In the genomic region with DNA sequence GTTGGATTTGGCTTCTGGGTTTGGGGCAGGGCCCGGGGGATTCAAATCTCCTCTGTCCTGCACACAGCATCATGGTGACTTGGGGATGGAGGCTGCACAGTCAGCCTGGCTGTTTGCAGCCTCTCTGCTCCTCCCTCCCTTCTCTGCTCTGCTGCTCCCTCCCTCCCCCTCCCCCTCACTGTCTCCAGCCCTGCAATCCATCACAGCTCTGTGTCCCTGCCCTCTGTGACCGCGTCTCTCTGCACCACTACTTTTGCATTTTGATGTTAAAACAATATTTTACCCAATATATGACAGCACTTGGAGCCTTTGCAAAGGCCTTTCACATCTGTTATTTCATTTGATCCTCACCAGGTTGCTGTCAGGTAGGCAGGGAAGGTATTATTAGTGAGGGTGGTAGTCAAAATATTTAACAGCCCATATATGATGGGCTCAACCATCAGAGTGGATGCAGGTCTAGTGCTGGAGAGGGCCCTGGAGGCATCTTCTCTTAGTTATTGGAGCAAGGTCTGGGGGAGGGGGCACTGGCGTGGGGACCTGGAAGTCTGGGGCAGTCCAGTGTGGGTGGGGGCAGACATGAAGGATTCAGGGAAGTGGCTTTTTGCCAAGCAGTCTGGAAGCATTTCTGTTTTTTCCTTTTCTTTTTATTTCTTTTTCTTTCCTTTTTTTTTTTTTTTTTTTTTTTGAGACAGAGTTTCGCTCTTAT, we compare ENCODE assay signal across 20 cellular contexts. TPM values are rescaled to one million over a fixed set of nuclear protein-coding genes. Genes with fewer than 3 reads are reported as not detected.
DNase-seq lines count a peak whose midpoint lies in the region; TF ChIP-seq lines count a peak whose summit lies in the region.
"Had no signal": no experiment of that assay in that cellular context is flagged by ENCODE, and none has a peak within 500 bp of the region (broad histone marks: within the 10 kb centered on the region; RNA-seq: fewer than 3 reads in every experiment).

No MANE protein-coding gene starts in this region.

- H2AFZ ChIP-seq in SK-N-SH (ENCODE audit: low read depth): no peak overlapping the region

- H3K36me3 ChIP-seq in BLaER1 treated with 17β-estradiol and CSF1 and Interleukin-3, amounts not matched to agents 10 nM and 100 nM: no peaks in the 10 kb centered on the region
- H3K36me3 ChIP-seq in HEK293 (ENCODE audit: control insufficient read depth in 2 of 2, insufficient read depth in 1 of 2, low read length in 2 of 2) (no peaks in the 10 kb centered on the region), SK-N-SH (replicated peaks in 1 of 2; ENCODE audit: control insufficient read depth in 1 of 2, insufficient read depth in 2 of 2, low read length in 1 of 2) (no peaks in the 10 kb centered on the region)
- H3K36me3 ChIP-seq: colonic mucosa, lower lobe of right lung, prostate gland had no signal

- H3K27me3 ChIP-seq in BLaER1 treated with 17β-estradiol and CSF1 and Interleukin-3, amounts not matched to agents 10 nM and 100 nM: no peaks in the 10 kb centered on the region
- no peaks in the 10 kb centered on the region; the same call in 1 of the 2 replicates for H3K27me3 ChIP-seq in SK-N-SH (ENCODE audit: insufficient read depth)
- H3K27me3 ChIP-seq: colonic mucosa had no signal

- H3K4me1 ChIP-seq in BLaER1 treated with 17β-estradiol and CSF1 and Interleukin-3, amounts not matched to agents 10 nM and 100 nM: peaks cover 14 to 28% (median 22%) of the 10 kb centered on the region in 10 experiments; a peak in 19 of 20 replicates
- H3K4me1 ChIP-seq in HEK293 (ENCODE audit: control insufficient read depth, insufficient read depth, low read length) (no peaks in the 10 kb centered on the region), SK-N-SH (ENCODE audit: control insufficient read depth in 1 of 2, insufficient read depth in 2 of 2, low read depth in 1 of 2, low read length in 1 of 2) (peaks cover 0 to 8% of the 10 kb centered on the region in 2 experiments; a peak in 1 of 4 replicates)
- H3K4me1 ChIP-seq: lower lobe of right lung, prostate gland had no signal

- POLR2A ChIA-PET in HEK293 (lab: Yijun Ruan, JAX): no interaction called here
- POLR2A ChIA-PET in SK-N-SH (lab: Yijun Ruan, JAX): no interaction called here

- WGBS in SK-N-SH (ENCODE audit: low lambda C conversion rate): 59% methylated on average over 4 of the region's 5 CpGs

- no peaks in the 10 kb centered on the region for H4K20me1 ChIP-seq in BLaER1 treated with 17β-estradiol and CSF1 and Interleukin-3, amounts not matched to agents 10 nM and 100 nM
- no peaks in the 10 kb centered on the region for H4K20me1 ChIP-seq in SK-N-SH (ENCODE audit: insufficient read depth)

- peak overlapping the region in 1 of 11 experiments; percentile 18; a peak in 1 of 22 replicates for H3K9ac ChIP-seq in BLaER1 treated with 17β-estradiol and CSF1 and Interleukin-3, amounts not matched to agents 10 nM and 100 nM
- H3K9ac ChIP-seq in SK-N-SH: no peak overlapping the region

- TF ChIP-seq CTCF in HEK293 (tag by site-specific recombination; IDR thresholded peaks at IDR 0.05) (no peak), SK-N-SH (IDR thresholded peaks at IDR 0.05) (no peak), foreskin fibroblast (IDR thresholded peaks at IDR 0.05; ENCODE audit: low read depth, low read length) (no peak), GM13977 (IDR thresholded peaks at IDR 0.05; ENCODE audit: extremely low read depth, insufficient read depth, missing control alignments) (no peak)

- H3K4me2 ChIP-seq in BLaER1 treated with 17β-estradiol and CSF1 and Interleukin-3, amounts not matched to agents 10 nM and 100 nM: peak overlapping the region; percentile 29 to 70 (median 59); a peak in 21 of 22 replicates
- H3K4me2 ChIP-seq in SK-N-SH: no peak overlapping the region

- no peaks in the 10 kb centered on the region for H3F3A ChIP-seq in SK-N-SH (replicated peaks; ENCODE audit: insufficient read depth)

- CTCF ChIA-PET in HEK293 (lab: Yijun Ruan, JAX): no interaction called here
- CTCF ChIA-PET in SK-N-SH (lab: Yijun Ruan, JAX): interaction anchor here (0.8 to 2.2 kb wide), 3 partner anchors 8 to 235 kb away, joined by 3 to 10 read pairs (median 4); no protein-coding TSS in a partner anchor

- TF ChIP-seq RAD21 in SK-N-SH (IDR thresholded peaks at IDR 0.05; ENCODE audit: low read length): no peak

- H3K9me2 ChIP-seq in SK-N-SH: no peaks in the 10 kb centered on the region

- peaks cover 0 to 8% (median 0%) of the 10 kb centered on the region in 11 experiments; a peak in 8 of 22 replicates for H3K9me3 ChIP-seq in BLaER1 treated with 17β-estradiol and CSF1 and Interleukin-3, amounts not matched to agents 10 nM and 100 nM (replicated peaks in 1 of 11)
- no peaks in the 10 kb centered on the region for H3K9me3 ChIP-seq in HEK293 (ENCODE audit: control insufficient read depth, insufficient read depth, low read depth, low read length)
- H3K9me3 ChIP-seq in SK-N-SH: no peaks in the 10 kb centered on the region
- H3K9me3 ChIP-seq: Caco-2, colonic mucosa, lower lobe of right lung, prostate gland had no signal

- no peaks in the 10 kb centered on the region for H3K79me2 ChIP-seq in SK-N-SH (ENCODE audit: insufficient read depth)

- in situ Hi-C loops in GM13977 (cut with MboI; ENCODE audit: low pct_unique_long_range_greater_than_20kb, low sequenced_read_pairs, unreplicated experiment): no loop called here

- DNase-seq in SK-N-SH (peak; percentile 80), mesenteric fat pad (ENCODE audit: low spot score) (peak; percentile 47), GDM1 (lab: John Stamatoyannopoulos, UW) (no peak), foreskin fibroblast (no peak), GM13977 (ENCODE audit: low spot score) (no peak), hepatic stellate cell (ENCODE audit: low spot score) (no peak)
- DNase-seq: activated CD4-positive, alpha-beta T cell treated with anti-CD3 and anti-CD28 coated beads, Interleukin-2, amount 50 U/mL, for 4 hours; activated naive CD4-positive, alpha-beta T cell treated with anti-CD3 and anti-CD28 coated beads, Interleukin-2, amount 50 U/mL, for 16 hours; activated T-cell treated with anti-CD3 and anti-CD28 coated beads, Interleukin-2, amount 50 U/mL, for 24 hours; Caco-2; colonic mucosa; foreskin melanocyte; GOT3; lower lobe of right lung; NCI-H446; PC-3; stimulated activated CD4-positive, alpha-beta T cell treated with anti-CD3 and anti-CD28 coated beads, Interleukin-12 subunit alpha, Interleukin-12 subunit beta, amount 100 ng/mL, for 4 hours had no signal

- TF ChIP-seq EP300 in SK-N-SH (IDR thresholded peaks at IDR 0.05; ENCODE audit: borderline replicate concordance in 1 of 2, low read depth in 1 of 2, low read length in 1 of 2): no peak

- H3K27ac ChIP-seq in BLaER1 treated with 17β-estradiol and CSF1 and Interleukin-3, amounts not matched to agents 10 nM and 100 nM: no peak overlapping the region
- no peak overlapping the region for H3K27ac ChIP-seq in HEK293 (ENCODE audit: extremely low read depth, low read depth, low read length)
- no peak overlapping the region for H3K27ac ChIP-seq in SK-N-SH (ENCODE audit: low read depth in 2 of 2, low read length in 1 of 2)
- H3K27ac ChIP-seq: colonic mucosa, lower lobe of right lung, prostate gland had no signal

- H3K4me3 ChIP-seq in BLaER1 treated with 17β-estradiol and CSF1 and Interleukin-3, amounts not matched to agents 10 nM and 100 nM: no peak overlapping the region
- H3K4me3 ChIP-seq in HEK293 (ENCODE audit: low read depth, low read length) (no peak overlapping the region), SK-N-SH (ENCODE audit: low read depth in 2 of 2, low read length in 1 of 2) (no peak overlapping the region), foreskin fibroblast (ENCODE audit: low read depth in 1 of 2, low read length in 2 of 2) (no peak overlapping the region)
- H3K4me3 ChIP-seq: colonic mucosa, lower lobe of right lung, prostate gland had no signal

TF ChIP-seq in HEK293, 187 proteins besides CTCF, POLR2A, EP300 and RAD21:
- no peak for TF ChIP-seq ZNF366 (tag by site-specific recombination; conservative IDR thresholded peaks at IDR 0.05)
- TF ChIP-seq ZNF341 (tag by site-specific recombination; IDR thresholded peaks at IDR 0.05; ENCODE audit: low read depth): peak; percentile 83
- TF ChIP-seq ZNF600 (tag by site-specific recombination; IDR thresholded peaks at IDR 0.05): 0 out of 2 replicates have a peak, but pooled peaks have one; percentile 33

TF ChIP-seq in SK-N-SH, 30 proteins besides CTCF, POLR2A, EP300 and RAD21:
- TF ChIP-seq CHD2 (IDR thresholded peaks at IDR 0.05; ENCODE audit: low read length, partially characterized antibody) (peak; percentile 11), SMC3 (IDR thresholded peaks at IDR 0.05; ENCODE audit: low read depth, low read length) (no peak)
- TF ChIP-seq, protein P1, sequence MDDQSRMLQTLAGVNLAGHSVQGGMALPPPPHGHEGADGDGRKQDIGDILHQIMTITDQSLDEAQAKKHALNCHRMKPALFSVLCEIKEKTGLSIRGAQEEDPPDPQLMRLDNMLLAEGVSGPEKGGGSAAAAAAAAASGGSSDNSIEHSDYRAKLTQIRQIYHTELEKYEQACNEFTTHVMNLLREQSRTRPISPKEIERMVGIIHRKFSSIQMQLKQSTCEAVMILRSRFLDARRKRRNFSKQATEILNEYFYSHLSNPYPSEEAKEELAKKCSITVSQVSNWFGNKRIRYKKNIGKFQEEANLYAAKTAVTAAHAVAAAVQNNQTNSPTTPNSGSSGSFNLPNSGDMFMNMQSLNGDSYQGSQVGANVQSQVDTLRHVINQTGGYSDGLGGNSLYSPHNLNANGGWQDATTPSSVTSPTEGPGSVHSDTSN (IDR thresholded peaks at IDR 0.05): no peak

RNA-seq across cellular contexts. Expression of a gene that starts 16.3 kb away (rescaled TPM):
- polyA plus RNA-seq in SK-N-SH (2012; rRNA removed): 12.8 and 15.9 TPM in 2 replicates
- 11.0 and 11.7 TPM in 2 replicates for polyA plus RNA-seq in SK-N-SH (2012; cell fraction: cytosol; rRNA removed)
- 25.7 and 55.8 TPM in 2 replicates for polyA plus RNA-seq in SK-N-SH (2012; cell fraction: nucleus; rRNA removed)
- 55.0 TPM for total RNA-seq in mesenteric fat pad

Comparison
In these comparisons a context has a peak if more than half of its experiments do, and no peak if none do; other contexts are left out.
1. DNase-seq: peak in SK-N-SH (single experiment) and mesenteric fat pad (single experiment); none in GDM1 (single experiment), foreskin fibroblast (0 of 2), GM13977 (single experiment) and hepatic stellate cell (single experiment).